ENCODE assay signal across 9 cellular contexts in the genomic region with DNA sequence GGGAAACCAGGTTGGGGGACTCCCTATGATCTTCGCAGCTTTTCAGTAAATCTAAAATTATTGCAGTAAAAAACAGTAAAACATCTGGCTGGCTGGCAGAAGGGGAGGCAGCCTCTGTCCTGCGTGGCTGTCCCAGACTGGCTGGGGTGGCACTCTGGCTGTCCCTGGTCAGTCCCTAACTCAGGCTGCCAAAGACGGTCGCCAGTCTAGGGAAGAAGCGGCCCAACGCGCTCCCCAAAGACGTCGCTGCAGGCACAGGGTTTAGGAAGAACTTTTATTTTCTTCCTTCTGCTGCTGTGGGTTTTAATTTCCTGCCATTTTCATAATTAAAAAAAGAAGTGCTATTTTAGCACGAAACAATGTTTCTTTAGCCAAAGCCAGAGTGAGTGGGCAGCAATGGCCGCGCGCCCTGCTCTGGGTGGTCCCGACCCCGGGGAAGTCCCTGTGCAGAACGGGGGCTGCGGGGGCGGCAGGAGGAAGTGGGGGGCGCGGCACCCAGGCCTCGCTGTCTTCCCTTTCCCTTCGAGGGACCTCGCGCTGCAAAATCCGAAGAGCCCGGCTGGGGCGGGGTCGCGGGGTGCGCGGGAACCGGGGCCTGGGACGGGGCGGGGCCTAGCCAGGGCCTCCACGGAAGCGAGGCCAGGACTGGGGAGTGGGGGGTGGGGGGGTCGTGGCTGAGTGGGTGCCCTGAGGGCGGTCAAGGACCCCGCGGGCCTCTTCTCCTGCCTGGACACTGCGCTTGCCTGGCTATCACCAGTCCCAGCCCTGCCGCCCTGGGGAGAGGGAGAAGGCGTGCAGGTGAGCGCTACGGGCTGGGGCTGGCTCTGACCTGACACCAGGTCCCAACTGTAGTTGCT. TPM values are rescaled to one million over a fixed set of nuclear protein-coding genes. Genes with fewer than 3 reads are reported as not detected.
DNase-seq lines count a peak whose midpoint lies in the region; ATAC-seq and TF ChIP-seq lines count a peak whose summit lies in the region.
"Had no signal": no experiment of that assay in that cellular context is flagged by ENCODE, and none has a peak within 500 bp of the region (broad histone marks: within the 10 kb centered on the region; RNA-seq: fewer than 3 reads in every experiment).

No MANE protein-coding gene starts in this region.

- peak overlapping the region; percentile 48 for H3K4me2 ChIP-seq in OCI-LY3 (ENCODE audit: low read length)

- H3K27me3 ChIP-seq in CD4-positive, CD25-positive, alpha-beta regulatory T cell (ENCODE audit: control insufficient read depth, insufficient read depth, low read length): no peaks in the 10 kb centered on the region
- 0 out of 2 replicates have a peak, but pooled peaks cover 8% of the 10 kb centered on the region for H3K27me3 ChIP-seq in OCI-LY3 (ENCODE audit: low read depth, low read length)

- H3K4me3 Mint-ChIP-seq in CD4-positive, CD25-positive, alpha-beta regulatory T cell: peak overlapping the region; percentile 82 to 93 (median 88)
- peak overlapping the region; percentile 77 for H3K4me3 Mint-ChIP-seq in central memory CD8-positive, alpha-beta T cell
- H3K4me3 Mint-ChIP-seq in naive thymus-derived CD8-positive, alpha-beta T cell: peak overlapping the region; percentile 75 to 91 (median 88)

- no peaks in the 10 kb centered on the region for H3K36me3 Mint-ChIP-seq in CD4-positive, CD25-positive, alpha-beta regulatory T cell
- peaks cover 10% of the 10 kb centered on the region for H3K36me3 Mint-ChIP-seq in central memory CD8-positive, alpha-beta T cell (ENCODE audit: insufficient read depth)
- no peaks in the 10 kb centered on the region for H3K36me3 Mint-ChIP-seq in naive thymus-derived CD8-positive, alpha-beta T cell

- H3K4me3 ChIP-seq in CD4-positive, CD25-positive, alpha-beta regulatory T cell (ENCODE audit: low read depth, low read length): peak overlapping the region; percentile 32
- peak overlapping the region; percentile 51 for H3K4me3 ChIP-seq in OCI-LY3 (ENCODE audit: low read length)

- H3K79me2 ChIP-seq in OCI-LY3 (ENCODE audit: low read length): peaks cover 5% of the 10 kb centered on the region

- peak overlapping the region; percentile 71 to 89 (median 88) for H3K27ac Mint-ChIP-seq in CD4-positive, CD25-positive, alpha-beta regulatory T cell
- peak overlapping the region; percentile 35 for H3K27ac Mint-ChIP-seq in central memory CD8-positive, alpha-beta T cell (ENCODE audit: low read depth)
- H3K27ac Mint-ChIP-seq in naive thymus-derived CD8-positive, alpha-beta T cell: peak overlapping the region; percentile 87 to 97 (median 93)

- ATAC-seq in CD4-positive, CD25-positive, alpha-beta regulatory T cell (ENCODE audit: low read depth in 2 of 2): peak; percentile 33 to 47
- peak; percentile 32 for ATAC-seq in central memory CD8-positive, alpha-beta T cell (replicated peaks; ENCODE audit: extremely low read depth, poor library complexity, severe bottlenecking)
- peak; percentile 79 to 82 for ATAC-seq in naive thymus-derived CD8-positive, alpha-beta T cell

- H3K9me3 Mint-ChIP-seq in CD4-positive, CD25-positive, alpha-beta regulatory T cell: no peaks in the 10 kb centered on the region
- H3K9me3 Mint-ChIP-seq in central memory CD8-positive, alpha-beta T cell: no peaks in the 10 kb centered on the region
- H3K9me3 Mint-ChIP-seq in naive thymus-derived CD8-positive, alpha-beta T cell: no peaks in the 10 kb centered on the region

- no peak overlapping the region for H3K9ac ChIP-seq in OCI-LY3 (ENCODE audit: low read length)

- POLR2A ChIA-PET in naive thymus-derived CD8-positive, alpha-beta T cell (lab: Charles Lee): interaction anchor here (0.6 to 2.3 kb wide), 6 partner anchors 8 to 1414 kb away, joined by 3 to 20 read pairs (median 3); partner anchors contain the start of genes NSD2 and RNF4

- DNase-seq in CD4-positive, CD25-positive, alpha-beta regulatory T cell: peak in 2 of 3 donors; percentile 12 to 58
- no peak for DNase-seq in central memory CD8-positive, alpha-beta T cell (ENCODE audit: low spot score in 2 of 2)
- DNase-seq in naive thymus-derived CD8-positive, alpha-beta T cell: peak in 6 of 10 donors; percentile 15 to 50 (median 38)
- DNase-seq in iPS-NIHi7 (ENCODE audit: extremely low spot score): no peak
- DNase-seq in GOT3 (lab: John Stamatoyannopoulos, UW): no peak
- no peak for DNase-seq in NCI-H1048 (lab: John Stamatoyannopoulos, UW)
- DNase-seq in HuH-7 (ENCODE audit: low spot score): no peak

- H3K27ac ChIP-seq in CD4-positive, CD25-positive, alpha-beta regulatory T cell (ENCODE audit: insufficient read depth, low read length, poor library complexity, severe bottlenecking): peak overlapping the region; percentile 25
- no peak overlapping the region for H3K27ac ChIP-seq in OCI-LY3 (ENCODE audit: low read length)
- H3K27ac ChIP-seq: epithelial cell of prostate had no signal

- H3K36me3 ChIP-seq in CD4-positive, CD25-positive, alpha-beta regulatory T cell (ENCODE audit: control insufficient read depth, insufficient read depth, low read length): no peaks in the 10 kb centered on the region
- H3K36me3 ChIP-seq in OCI-LY3 (replicated peaks; ENCODE audit: low read depth, low read length): no peaks in the 10 kb centered on the region

- no peaks in the 10 kb centered on the region for H4K20me1 ChIP-seq in OCI-LY3 (ENCODE audit: insufficient read depth, low read length)

- H3K27me3 Mint-ChIP-seq in CD4-positive, CD25-positive, alpha-beta regulatory T cell: no peaks in the 10 kb centered on the region
- H3K27me3 Mint-ChIP-seq in central memory CD8-positive, alpha-beta T cell: no peaks in the 10 kb centered on the region
- no peaks in the 10 kb centered on the region for H3K27me3 Mint-ChIP-seq in naive thymus-derived CD8-positive, alpha-beta T cell

- no peaks in the 10 kb centered on the region for H3K9me3 ChIP-seq in CD4-positive, CD25-positive, alpha-beta regulatory T cell (ENCODE audit: control insufficient read depth in 2 of 2, low read length in 2 of 2)
- H3K9me3 ChIP-seq in OCI-LY3 (ENCODE audit: insufficient read depth, low read length): no peaks in the 10 kb centered on the region

- TF ChIP-seq CTCF in OCI-LY3 (IDR thresholded peaks at IDR 0.05; ENCODE audit: low read depth, low read length): no peak

- H3K4me1 Mint-ChIP-seq in CD4-positive, CD25-positive, alpha-beta regulatory T cell: peaks cover 4 to 28% (median 14%) of the 10 kb centered on the region in 4 donors
- H3K4me1 Mint-ChIP-seq in central memory CD8-positive, alpha-beta T cell: peaks cover 10% of the 10 kb centered on the region
- peaks cover 19 to 36% (median 32%) of the 10 kb centered on the region in 4 donors for H3K4me1 Mint-ChIP-seq in naive thymus-derived CD8-positive, alpha-beta T cell

- no peak overlapping the region for H2AFZ ChIP-seq in OCI-LY3 (ENCODE audit: low read depth, low read length)

- peaks cover 18% of the 10 kb centered on the region for H3K4me1 ChIP-seq in CD4-positive, CD25-positive, alpha-beta regulatory T cell (ENCODE audit: control insufficient read depth, insufficient read depth, low read length, poor library complexity, severe bottlenecking)
- peaks cover 3% of the 10 kb centered on the region for H3K4me1 ChIP-seq in OCI-LY3 (ENCODE audit: low read length)

RNA-seq across cellular contexts. Expression of gene LETM1, which starts 6.3 kb away (rescaled TPM):
- 41.8 TPM for total RNA-seq in CD4-positive, CD25-positive, alpha-beta regulatory T cell
- 10 to 100 TPM; 10.3 to 13.0 (median 12.3) TPM for polyA plus RNA-seq in CD4-positive, CD25-positive, alpha-beta regulatory T cell
- 10 to 100 TPM; 39.5 to 41.9 TPM for total RNA-seq in naive thymus-derived CD8-positive, alpha-beta T cell
- 10 to 100 TPM; 10.8 to 12.9 (median 11.1) TPM for polyA plus RNA-seq in naive thymus-derived CD8-positive, alpha-beta T cell

RNA-seq across cellular contexts. Expression of gene NSD2, which starts 8.9 kb away (rescaled TPM):
- 95.8 TPM for total RNA-seq in CD4-positive, CD25-positive, alpha-beta regulatory T cell
- 1 to 10 TPM; 5.9 to 7.6 (median 7.0) TPM for polyA plus RNA-seq in CD4-positive, CD25-positive, alpha-beta regulatory T cell
- 10 to 100 TPM; 33.3 to 37.4 TPM for total RNA-seq in naive thymus-derived CD8-positive, alpha-beta T cell
- polyA plus RNA-seq in naive thymus-derived CD8-positive, alpha-beta T cell: 1 to 10 TPM; 3.8 to 5.4 (median 3.9) TPM

Comparison
In these comparisons a context has a peak if more than half of its experiments do, and no peak if none do; other contexts are left out.
1. DNase-seq: peak in CD4-positive, CD25-positive, alpha-beta regulatory T cell (2 of 3) and naive thymus-derived CD8-positive, alpha-beta T cell (6 of 10); none in central memory CD8-positive, alpha-beta T cell (0 of 2), iPS-NIHi7 (single experiment), GOT3 (single experiment), NCI-H1048 (single experiment) and HuH-7 (single experiment).
2. H3K27ac Mint-ChIP-seq: peak in every context shown above with its lines; median percentile 93 in naive thymus-derived CD8-positive, alpha-beta T cell; 88 in CD4-positive, CD25-positive, alpha-beta regulatory T cell; 35 in central memory CD8-positive, alpha-beta T cell.
3. Peak in every context shown above with its lines, with median percentiles within 50 percentile points of each other: ATAC-seq and H3K4me3 Mint-ChIP-seq.